ENCODE assay signal across 13 cellular contexts in genomic region chr3:23590424-23590823, GRCh38.
"Had no signal": no experiment of that assay in that cellular context is flagged by ENCODE, and none has a peak within 500 bp of the region (broad histone marks: within the 10 kb centered on the region; RNA-seq: fewer than 3 reads in every experiment).

No MANE protein-coding gene starts in this region.

- H3K27ac ChIP-seq: epithelial cell of prostate, gastroesophageal sphincter, neutrophil, tibial nerve had no signal

- ATAC-seq: gastroesophageal sphincter; stimulated activated effector memory CD8-positive, alpha-beta T cell treated with anti-CD3 and anti-CD28 coated beads, Interleukin-12 subunit alpha, Interleukin-12 subunit beta, amount 100 ng/mL, for 72 hours; T-helper 17 cell had no signal

- DNase-seq: activated CD4-positive, alpha-beta T cell treated with anti-CD3 and anti-CD28 coated beads, Interleukin-2, amount 50 U/mL, for 1 hour; activated CD4-positive, CD25-positive, alpha-beta regulatory T cell; effector memory CD4-positive, alpha-beta T cell; kidney; naive B cell; posterior cingulate gyrus; right cardiac atrium; T-helper 17 cell had no signal
